8 cellular contexts compared by ENCODE assay signal in the genomic region with DNA sequence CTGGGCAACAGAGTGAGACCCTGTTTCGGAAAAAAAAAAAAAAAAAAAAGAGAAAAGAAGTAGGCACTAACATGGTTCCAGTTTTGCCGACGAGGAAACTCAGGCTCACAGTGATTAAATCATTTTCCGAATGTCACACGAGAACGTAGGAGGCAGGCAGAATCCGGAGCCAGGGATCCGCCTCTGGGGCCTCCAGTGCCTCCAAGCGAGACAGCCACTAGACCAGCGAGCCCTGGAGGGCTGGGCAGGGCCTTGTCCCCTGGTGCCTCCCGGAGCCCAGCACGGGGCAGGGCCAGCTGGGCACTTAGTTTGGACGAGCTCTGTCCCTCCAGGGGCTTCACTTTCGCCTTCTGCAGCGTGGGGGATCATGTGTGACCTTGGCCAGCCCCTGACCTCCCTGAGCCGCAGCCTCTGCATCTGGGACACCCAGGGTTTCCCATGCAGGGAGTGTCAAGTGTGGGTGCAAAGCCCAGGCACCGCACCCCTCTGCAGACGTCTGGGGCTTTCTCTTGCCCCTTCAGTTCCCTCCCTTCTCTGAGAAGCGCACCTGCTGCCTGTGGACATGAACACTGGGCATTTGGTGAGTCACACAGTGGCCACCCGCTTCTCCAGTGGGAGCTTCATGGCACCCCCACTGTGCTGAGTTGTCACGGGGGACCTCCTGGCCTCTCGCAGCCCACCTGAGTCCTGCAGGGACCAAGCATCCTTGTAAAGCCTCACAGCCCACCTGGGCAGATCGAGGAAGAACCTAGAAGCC.
A peak's percentile ranks its signal among the peaks of the same experiment; 100 is the strongest.
DNase-seq lines count a peak whose midpoint lies in the region; ATAC-seq, FAIRE-seq and TF ChIP-seq lines count a peak whose summit lies in the region.

No MANE protein-coding gene starts in this region.

- peaks cover 9% of the 10 kb centered on the region for H3K4me1 ChIP-seq in RWPE2 (ENCODE audit: insufficient read depth, poor library complexity, severe bottlenecking)

- DNase-seq in GM19239 (ENCODE audit: insufficient read length, low spot score) (no peak), RWPE2 (ENCODE audit: low spot score) (no peak), fibroblast of pulmonary artery (ENCODE audit: low read depth) (no peak), NCI-H2227 (lab: John Stamatoyannopoulos, UW; ENCODE audit: unreplicated experiment) (no peak), inferior parietal cortex (ENCODE audit: extremely low spot score) (no peak)

- H3K9me3 ChIP-seq in RWPE2 (ENCODE audit: severe bottlenecking) = no peaks in the 10 kb centered on the region

- FAIRE-seq in GM19239 (lab: Jason Lieb, UNC) = peak; percentile 26

- no peak for ATAC-seq in RWPE2 (ENCODE audit: low read depth)
- no peak for ATAC-seq in GM18861 (IDR thresholded peaks at IDR 0.05; ENCODE audit: unreplicated experiment)
- ATAC-seq in GM19395 (IDR thresholded peaks at IDR 0.05; ENCODE audit: unreplicated experiment) = no peak

- TF ChIP-seq CTCF in RWPE2 (IDR thresholded peaks at IDR 0.05; ENCODE audit: poor library complexity, severe bottlenecking) = no peak
- no peak for TF ChIP-seq CTCF in fibroblast of pulmonary artery (IDR thresholded peaks at IDR 0.05; ENCODE audit: low read length, missing control alignments)

- no peak overlapping the region for H3K4me3 ChIP-seq in RWPE2 (ENCODE audit: severe bottlenecking)
- peak overlapping the region; percentile 33 for H3K4me3 ChIP-seq in fibroblast of pulmonary artery (replicated peaks; ENCODE audit: low read depth, low read length)
- H3K4me3 ChIP-seq in skin epidermis = peak overlapping the region in 3 of 7 experiments; percentile 5 to 14 (median 12)

- peak overlapping the region; percentile 58 for H3K27ac ChIP-seq in RWPE2 (ENCODE audit: poor library complexity, severe bottlenecking)
- H3K27ac ChIP-seq in skin epidermis = peak overlapping the region in 20 of 21 experiments; percentile 53 to 89 (median 78)

- peaks cover 16% of the 10 kb centered on the region for H3K36me3 ChIP-seq in RWPE2 (ENCODE audit: low read depth)

- no peaks in the 10 kb centered on the region for H3K27me3 ChIP-seq in RWPE2 (ENCODE audit: insufficient read depth, poor library complexity, severe bottlenecking)
